11 cellular contexts compared by ENCODE assay signal in genomic region chr3:124448954-124449353, GRCh38.
"Had no signal": no experiment of that assay in that cellular context is flagged by ENCODE, and none has a peak within 500 bp of the region (broad histone marks: within the 10 kb centered on the region; RNA-seq: fewer than 3 reads in every experiment).

No MANE protein-coding gene starts in this region.

- H3K9me3 ChIP-seq: HAP-1 had no signal

- H3K36me3 ChIP-seq: HAP-1 had no signal

- H3K4me3 ChIP-seq: GM23248, GM23338, HAP-1 had no signal

- H3K9me3 Mint-ChIP-seq: GM23338, H9, HFFc6 had no signal

- ATAC-seq: GM23338, HCT116 had no signal

- FAIRE-seq: H1, H54 had no signal

- H3K27ac Mint-ChIP-seq: GM23338, H9, HFFc6 had no signal

- H3K27ac ChIP-seq: GM23248 had no signal

- H3K4me1 Mint-ChIP-seq: GM23338 had no signal

- H3K4me1 ChIP-seq: HAP-1 had no signal

- H3K4me3 Mint-ChIP-seq: GM23338, H9, HFFc6 had no signal

- DNase-seq: GM23248, GOT3, H7, H9, HCEC 1CT, HFFc6 had no signal
